ENCODE assay signal across 2 cellular contexts in genomic region chr14:68893566-68893965, GRCh38.
TF ChIP-seq lines count a peak whose summit lies in the region.

No MANE protein-coding gene starts in this region.

TF ChIP-seq in endothelial cell of umbilical vein, 7 proteins besides CTCF, POLR2A, EP300 and RAD21 (continued from another document):
- TF ChIP-seq FOS (IDR thresholded peaks at IDR 0.05; ENCODE audit: borderline replicate concordance, insufficient read depth, low read length) = no peak
- no peak for TF ChIP-seq JUN (IDR thresholded peaks at IDR 0.05; ENCODE audit: borderline replicate concordance, insufficient read depth, insufficient read length, low read depth)
- TF ChIP-seq MYC (IDR thresholded peaks at IDR 0.05; ENCODE audit: low read depth, low read length) = no peak
- TF ChIP-seq GATA2 (IDR thresholded peaks at IDR 0.05; ENCODE audit: insufficient read depth, insufficient read length, low read depth, low read length) = no peak
TF ChIP-seq in endothelial cell of umbilical vein: peak in this region for 0.

TF ChIP-seq in GM23338, 12 proteins besides CTCF, POLR2A, EP300 and RAD21 (continued from another document):
- TF ChIP-seq NANOG (IDR thresholded peaks at IDR 0.05; ENCODE audit: borderline replicate concordance) (no peak), STAT1 (IDR thresholded peaks at IDR 0.05; ENCODE audit: unreplicated experiment) (no peak), ZNF114 (CRISPR knock-in tag; IDR thresholded peaks at IDR 0.05) (no peak), EZH2phosphoT487 (IDR thresholded peaks at IDR 0.05; ENCODE audit: unreplicated experiment) (no peak), EZH2 (IDR thresholded peaks at IDR 0.05; ENCODE audit: low read depth, unreplicated experiment) (no peak), ZNF462 (CRISPR knock-in tag; IDR thresholded peaks at IDR 0.05) (no peak), REST (IDR thresholded peaks at IDR 0.05; ENCODE audit: unreplicated experiment) (no peak), ZNF331 (CRISPR knock-in tag; IDR thresholded peaks at IDR 0.05; ENCODE audit: low read depth) (no peak), JUNB (IDR thresholded peaks at IDR 0.05; ENCODE audit: unreplicated experiment) (no peak)
